1 cellular context compared by ENCODE assay signal in genomic region chr3:183845090-183845489, GRCh38.
TF ChIP-seq lines count a peak whose summit lies in the region.

No MANE protein-coding gene starts in this region.

TF ChIP-seq in SK-N-SH, 30 proteins besides CTCF, POLR2A, EP300 and RAD21 (continued from another document):
- no peak for TF ChIP-seq POLR2AphosphoS5 (IDR thresholded peaks at IDR 0.05; ENCODE audit: low read depth, low read length)
- TF ChIP-seq IRF3 (IDR thresholded peaks at IDR 0.05; ENCODE audit: low read depth, low read length): no peak
- no peak for TF ChIP-seq MXI1 (IDR thresholded peaks at IDR 0.05; ENCODE audit: low read depth, low read length)
- no peak for TF ChIP-seq TCF12 (IDR thresholded peaks at IDR 0.05)
- no peak for TF ChIP-seq FOXM1 (IDR thresholded peaks at IDR 0.05; ENCODE audit: low read depth)
- TF ChIP-seq MAX (IDR thresholded peaks at IDR 0.05; ENCODE audit: low read depth): no peak
- TF ChIP-seq GATA2 (CRISPR knock-in tag; IDR thresholded peaks at IDR 0.05): no peak
- no peak for TF ChIP-seq NRF1 (IDR thresholded peaks at IDR 0.05; ENCODE audit: low read depth, low read length)
TF ChIP-seq in SK-N-SH: peak in this region for 0.
